In genomic region chr11:27040302-27041115, GRCh38 we compare ENCODE assay signal across 11 cellular contexts. TPM values are rescaled to one million over a fixed set of nuclear protein-coding genes. Genes with fewer than 3 reads are reported as not detected.
DNase-seq lines count a peak whose midpoint lies in the region; ATAC-seq, FAIRE-seq and TF ChIP-seq lines count a peak whose summit lies in the region.
"Had no signal": no experiment of that assay in that cellular context is flagged by ENCODE, and none has a peak within 500 bp of the region (broad histone marks: within the 10 kb centered on the region; RNA-seq: fewer than 3 reads in every experiment).

TSS of gene BBOX1 (plus strand) at chr11:27040815. CDS start at chr11:27055431, 14,616 bp downstream.

- DNase-seq in NCI-H2227 (lab: John Stamatoyannopoulos, UW; ENCODE audit: unreplicated experiment) (peak; percentile 6), NCI-H2227 treated with DMSO at 0.1 percent for 48 hours (lab: John Stamatoyannopoulos, UW) (no peak), ascending aorta (ENCODE audit: low spot score in 2 of 2) (no peak), lower leg skin (ENCODE audit: low spot score in 2 of 2) (peak in 1 of 2 donors; percentile 29), upper lobe of left lung (no peak), small intestine (no peak), GOT3 (lab: John Stamatoyannopoulos, UW) (no peak), AG20443 (ENCODE audit: low spot score) (no peak)
- DNase-seq: ACHN, naive B cell had no signal

- no peak for TF ChIP-seq EP300 in upper lobe of left lung (IDR thresholded peaks at IDR 0.05)

- FAIRE-seq in small intestine (lab: Jason Lieb, UNC), result no peak

- H3K4me1 ChIP-seq in ascending aorta (no peaks in the 10 kb centered on the region), upper lobe of left lung (no peaks in the 10 kb centered on the region), small intestine (ENCODE audit: control insufficient read depth in 2 of 2, insufficient read depth in 1 of 2, low read depth in 1 of 2, low read length in 1 of 2) (no peaks in the 10 kb centered on the region)

- TF ChIP-seq CTCF in ascending aorta (IDR thresholded peaks at IDR 0.05) (no peak), lower leg skin (IDR thresholded peaks at IDR 0.05) (no peak), upper lobe of left lung (IDR thresholded peaks at IDR 0.05) (no peak)

- no peak within 1 kb of the TSS for H3K4me3 ChIP-seq in ascending aorta
- no peak within 1 kb of the TSS for H3K4me3 ChIP-seq in lower leg skin (ENCODE audit: low read depth, poor library complexity, severe bottlenecking)
- H3K4me3 ChIP-seq in upper lobe of left lung, result no peak within 1 kb of the TSS
- H3K4me3 ChIP-seq in small intestine (ENCODE audit: low read depth in 1 of 2, low read length in 2 of 2), result no peak within 1 kb of the TSS

- peak; percentile 35 to 40 for ATAC-seq in upper lobe of left lung (ENCODE audit: low FRiP score in 2 of 2)

- 43 to 49% methylated on average over 4 of the region's 4 CpGs for WGBS in lower leg skin, 2 donors
- WGBS in upper lobe of left lung, 2 donors, result 57 to 63% methylated on average over 4 of the region's 4 CpGs
- 42 to 60% (median 51%) methylated on average over 4 of the region's 4 CpGs for WGBS in small intestine, 3 donors

- H3K9me3 ChIP-seq in ascending aorta, result peaks cover 0 to 13% of the 10 kb centered on the region in 2 donors
- peaks cover 0 to 4% (median 0%) of the 10 kb centered on the region in 4 donors for H3K9me3 ChIP-seq in upper lobe of left lung
- H3K9me3 ChIP-seq in small intestine (ENCODE audit: control insufficient read depth, low read depth), result no peaks in the 10 kb centered on the region

- H3K27me3 ChIP-seq in ascending aorta (no peaks in the 10 kb centered on the region), upper lobe of left lung (no peaks in the 10 kb centered on the region), small intestine (ENCODE audit: control insufficient read depth in 2 of 2, insufficient read depth in 2 of 2, low read length in 2 of 2) (no peaks in the 10 kb centered on the region)

- no peak for TF ChIP-seq POLR2A in lower leg skin (IDR thresholded peaks at IDR 0.05)
- TF ChIP-seq POLR2A in upper lobe of left lung (IDR thresholded peaks at IDR 0.05), result no peak

- peak within 1 kb of the TSS; percentile 9 to 42 for H3K27ac ChIP-seq in ascending aorta
- H3K27ac ChIP-seq in upper lobe of left lung, result no peak within 1 kb of the TSS
- H3K27ac ChIP-seq in small intestine (ENCODE audit: low read depth in 1 of 2, low read length in 1 of 2), result no peak within 1 kb of the TSS

- intact Hi-C loops in ascending aorta (cut with DNase I), result no loop called here
- intact Hi-C loops in lower leg skin (cut with DNase I; ENCODE audit: low total_unique reads), result no loop called here

- H3K36me3 ChIP-seq in ascending aorta (no peaks in the 10 kb centered on the region), upper lobe of left lung (no peaks in the 10 kb centered on the region), small intestine (ENCODE audit: control insufficient read depth in 2 of 2, insufficient read depth in 2 of 2, low read length in 2 of 2) (no peaks in the 10 kb centered on the region)

RNA-seq across cellular contexts. Expression of gene BBOX1, which starts in this region (rescaled TPM):
- total RNA-seq in ascending aorta, result not detected
- total RNA-seq in lower leg skin, result 10 to 100 TPM; 31.2 to 48.8 (median 38.2) TPM
- total RNA-seq in upper lobe of left lung, result under 1 TPM in 2 of 6 donors, not detected in 4; 0.51 to 0.79 TPM
- polyA plus RNA-seq in small intestine, result not detected
- total RNA-seq: SK-MEL-5 had no signal

Comparison
In these comparisons a context has a peak if more than half of its experiments do, and no peak if none do; other contexts are left out.
1. RNA of gene BBOX1 (total RNA-seq): 31.2 to 48.8 TPM in lower leg skin; 0.51 to 0.79 TPM in upper lobe of left lung and not detected in ascending aorta (single experiment); every median in the first group is over 10 times any median in the second.
2. Peak in ATAC-seq in upper lobe of left lung; RNA of the gene not detected or under 1 TPM.
3. H3K27ac ChIP-seq: peak in ascending aorta (2 of 2); none in upper lobe of left lung (0 of 4) and small intestine (0 of 2).